Comparison of ENCODE assay signal across 8 cellular contexts in genomic region chr10:95246582-95247051, GRCh38. TPM values are rescaled to one million over a fixed set of nuclear protein-coding genes. Genes with fewer than 3 reads are reported as not detected.
DNase-seq lines count a peak whose midpoint lies in the region; ATAC-seq and TF ChIP-seq lines count a peak whose summit lies in the region.

No MANE protein-coding gene starts in this region.

- no peak overlapping the region for H3K27ac Mint-ChIP-seq in natural killer cell

- RAD21 ChIA-PET in HCT116 (lab: Charles Lee; ENCODE audit: low non-redundant PET in 1 of 2, low total read pairs in 2 of 2, uncharacterized antibody in 2 of 2, unreplicated experiment in 2 of 2) = interaction anchor here (0.9 to 2.0 kb wide), 3 partner anchors 116 to 127 kb away, joined by 3 to 11 read pairs (median 4); no protein-coding TSS in a partner anchor

- no peaks in the 10 kb centered on the region for H3K4me1 Mint-ChIP-seq in natural killer cell

- H3K79me2 ChIP-seq in DND-41 (ENCODE audit: insufficient read depth, low read length) (no peaks in the 10 kb centered on the region), HCT116 (ENCODE audit: insufficient read depth, low read length) (no peaks in the 10 kb centered on the region)

- TF ChIP-seq RAD21 in HCT116 (IDR thresholded peaks at IDR 0.05; ENCODE audit: low read depth) = peak; percentile 88

- CTCF ChIA-PET in HCT116 (lab: Charles Lee) = interaction anchor here (0.7 to 3.2 kb wide), 17 partner anchors 10 to 618 kb away, joined by 3 to 78 read pairs (median 4); no protein-coding TSS in a partner anchor

- WGBS in esophagus, 2 donors = 4 to 5% methylated on average over 1 of the region's 1 CpG

- H3K9ac ChIP-seq in DND-41 (ENCODE audit: low read depth, low read length) (no peak overlapping the region), HCT116 (ENCODE audit: low read length) (no peak overlapping the region)

- peak; percentile 85 for TF ChIP-seq CTCF in DND-41 (IDR thresholded peaks at IDR 0.05; ENCODE audit: borderline replicate concordance, extremely low read depth, low read length, poor library complexity, severe bottlenecking)
- peak; percentile 78 to 84 (median 82) for TF ChIP-seq CTCF in HCT116 (IDR thresholded peaks at IDR 0.05 in 2 of 3, conservative IDR thresholded peaks at IDR 0.05 in 1 of 3; ENCODE audit: borderline replicate concordance in 1 of 3, insufficient read depth in 1 of 3, low read depth in 2 of 3, low read length in 2 of 3)
- TF ChIP-seq CTCF in natural killer cell (IDR thresholded peaks at IDR 0.05) = peak; percentile 79

- no peaks in the 10 kb centered on the region for H3K9me3 Mint-ChIP-seq in natural killer cell

- H3K4me2 ChIP-seq in DND-41 (ENCODE audit: insufficient read depth, low read length) = no peak overlapping the region
- no peak overlapping the region for H3K4me2 ChIP-seq in HCT116 (ENCODE audit: low read length)

- H3K4me1 ChIP-seq in DND-41 (ENCODE audit: insufficient read depth, low read length) (no peaks in the 10 kb centered on the region), HCT116 (ENCODE audit: control insufficient read depth in 1 of 2, insufficient read depth in 2 of 2, low read length in 2 of 2) (peaks cover 0 to 15% of the 10 kb centered on the region in 2 experiments; a peak in 1 of 4 replicates), esophagus (ENCODE audit: control insufficient read depth in 2 of 2, insufficient read depth in 2 of 2, low read length in 1 of 2) (peaks cover 0 to 11% of the 10 kb centered on the region in 2 donors)

- no peak overlapping the region for H3K4me3 Mint-ChIP-seq in natural killer cell

- no peak overlapping the region for H2AFZ ChIP-seq in DND-41 (ENCODE audit: low read depth, low read length)
- H2AFZ ChIP-seq in HCT116 (ENCODE audit: low read depth, low read length, poor library complexity, severe bottlenecking) = no peak overlapping the region

- no peaks in the 10 kb centered on the region for H3K9me2 ChIP-seq in HCT116 (ENCODE audit: insufficient read depth)

- H3K9me3 ChIP-seq in DND-41 (ENCODE audit: insufficient read depth, low read length, severe bottlenecking) (no peaks in the 10 kb centered on the region), HCT116 (ENCODE audit: control insufficient read depth in 1 of 2, insufficient read depth in 1 of 2, low read depth in 1 of 2, low read length in 2 of 2) (no peaks in the 10 kb centered on the region), esophagus (ENCODE audit: control insufficient read depth in 2 of 2, insufficient read depth in 1 of 2, low read depth in 1 of 2, low read length in 1 of 2) (no peaks in the 10 kb centered on the region)

- H3K27ac ChIP-seq in DND-41 (ENCODE audit: low read length) (no peak overlapping the region), HCT116 (ENCODE audit: low read depth, low read length) (no peak overlapping the region), esophagus (ENCODE audit: low read depth in 2 of 2, low read length in 1 of 2) (peak overlapping the region; percentile 12 to 13), substantia nigra (ENCODE audit: low read depth, low read length, poor library complexity, severe bottlenecking) (no peak overlapping the region)

- POLR2A ChIA-PET in HCT116 (lab: Charles Lee) = no interaction called here

- H3K27me3 Mint-ChIP-seq in natural killer cell (ENCODE audit: low read depth in 2 of 2) = no peaks in the 10 kb centered on the region

- H3K27me3 ChIP-seq in DND-41 (ENCODE audit: insufficient read depth, low read length, poor library complexity) (no peaks in the 10 kb centered on the region), HCT116 (ENCODE audit: insufficient read depth, low read length) (no peaks in the 10 kb centered on the region), esophagus (ENCODE audit: control insufficient read depth in 1 of 2, insufficient read depth in 2 of 2, low read length in 2 of 2) (no peaks in the 10 kb centered on the region)

- BruUV-seq in HCT116 (replicated peaks; lab: Mats Ljungman, UMichigan) = no TSS peak

- H3K4me3 ChIP-seq in DND-41 (ENCODE audit: low read depth in 1 of 2, low read length in 2 of 2) = no peak overlapping the region
- H3K4me3 ChIP-seq in HCT116 (replicated peaks in 1 of 2; ENCODE audit: low read depth in 1 of 2, low read length in 2 of 2) = no peak overlapping the region
- H3K4me3 ChIP-seq in esophagus (ENCODE audit: low read depth in 1 of 2, low read length in 2 of 2) = no peak overlapping the region

- ATAC-seq in DND-41 (ENCODE audit: insufficient read depth, low read depth) = peak; percentile 78
- peak; percentile 79 for ATAC-seq in HCT116
- ATAC-seq in natural killer cell = peak; percentile 58 to 86 (median 72)

- no peaks in the 10 kb centered on the region for H3K36me3 Mint-ChIP-seq in natural killer cell

- no peak for TF ChIP-seq POLR2A in HCT116 (IDR thresholded peaks at IDR 0.05; ENCODE audit: borderline replicate concordance, extremely low read depth, insufficient read depth, insufficient read length)

- peak; percentile 61 for DNase-seq in DND-41
- peak; percentile 65 for DNase-seq in HCT116 (ENCODE audit: low read depth, low spot score)
- peak; percentile 63 for DNase-seq in NCI-H748 (lab: John Stamatoyannopoulos, UW; ENCODE audit: unreplicated experiment)
- DNase-seq in activated CD8-positive, alpha-beta memory T cell treated with anti-CD3 and anti-CD28 coated beads for 24 hours = peak; percentile 84
- DNase-seq in natural killer cell = peak; percentile 50
- DNase-seq in substantia nigra (lab: John Stamatoyannopoulos, UW) = peak in 26 of 49 donors; percentile 1 to 42 (median 16)
- no peak for DNase-seq in NCI-H774 (lab: John Stamatoyannopoulos, UW)

- intact Hi-C loops in HCT116 (cut with micrococcal nuclease) = loop anchor here (1.0 to 2.0 kb wide), 2 partner anchors 117 to 354 kb away; no protein-coding TSS in a partner anchor
- intact Hi-C loops in natural killer cell (cut with micrococcal nuclease) = loop anchor here (1.0 kb wide), 1 partner anchor 117 kb away; no protein-coding TSS in a partner anchor

- H3K36me3 ChIP-seq in DND-41 (ENCODE audit: insufficient read depth, low read length) = no peaks in the 10 kb centered on the region
- H3K36me3 ChIP-seq in HCT116 (ENCODE audit: control insufficient read depth in 1 of 2, insufficient read depth in 2 of 2, low read length in 2 of 2) = 0 out of 4 replicates have a peak, but pooled peaks cover 5 to 6% of the 10 kb centered on the region in 2 experiments
- H3K36me3 ChIP-seq in esophagus (ENCODE audit: control insufficient read depth in 2 of 2, insufficient read depth in 2 of 2, low read length in 1 of 2) = peaks cover 2 to 26% of the 10 kb centered on the region in 2 donors

- H4K20me1 ChIP-seq in DND-41 (ENCODE audit: insufficient read depth, low read length) = no peaks in the 10 kb centered on the region
- H4K20me1 ChIP-seq in HCT116 (ENCODE audit: insufficient read depth) = no peaks in the 10 kb centered on the region

TF ChIP-seq in HCT116, 20 proteins besides CTCF, POLR2A, EP300 and RAD21:
- no peak for TF ChIP-seq YY1 (IDR thresholded peaks at IDR 0.05; ENCODE audit: extremely low read depth, insufficient replicate concordance, low read depth, low read length)
- TF ChIP-seq EZH2phosphoT487 (IDR thresholded peaks at IDR 0.05; ENCODE audit: borderline replicate concordance) = no peak
- no peak for TF ChIP-seq EGR1 (IDR thresholded peaks at IDR 0.05; ENCODE audit: low read depth)
TF ChIP-seq in HCT116: peak in this region for 0.

RNA-seq across cellular contexts. Expression of gene PDLIM1, which starts 44.2 kb away (rescaled TPM):
- 67.4 TPM for total RNA-seq in HCT116 (2021; ENCODE audit: unreplicated experiment)
- polyA plus RNA-seq in HCT116 (2012) = 90.4 and 93.9 TPM in 2 replicates
- 100 to 1,000 TPM in 1 of 2 donors, 10 to 100 TPM in 1; 79.9 to 117 TPM for polyA plus RNA-seq in esophagus
- 10 to 100 TPM in 2 of 3 donors, 1 to 10 TPM in 1; 7.1 to 25.2 (median 24.5) TPM for total RNA-seq in natural killer cell

RNA-seq across cellular contexts. Expression of gene ACSM6, which starts 52.6 kb away (rescaled TPM):
- total RNA-seq in HCT116 (2021; ENCODE audit: unreplicated experiment) (not detected), natural killer cell (not detected)
- not detected in 2 replicates for polyA plus RNA-seq in HCT116 (2012)
- not detected for polyA plus RNA-seq in esophagus

Comparison
In these comparisons a context has a peak if more than half of its experiments do, and no peak if none do; other contexts are left out.
1. H3K27ac ChIP-seq: peak in esophagus (2 of 2); none in DND-41 (single experiment), HCT116 (single experiment) and substantia nigra (single experiment).
2. Peak in every context shown above with its lines, with median percentiles within 50 percentile points of each other: ATAC-seq and CTCF ChIP-seq.